8 cellular contexts compared by ENCODE assay signal in genomic region chr1:174965006-174965971, GRCh38. TPM values are rescaled to one million over a fixed set of nuclear protein-coding genes. Genes with fewer than 3 reads are reported as not detected.
DNase-seq lines count a peak whose midpoint lies in the region; ATAC-seq lines count a peak whose summit lies in the region.

No MANE protein-coding gene starts in this region.

- peak; percentile 11 for DNase-seq in activated CD4-positive, alpha-beta T cell treated with anti-CD3 and anti-CD28 coated beads for 36 hours
- DNase-seq in activated CD4-positive, alpha-beta T cell treated with anti-CD3 and anti-CD28 coated beads, Interleukin-2, amount 50 U/mL, for 4 hours = no peak
- DNase-seq in activated naive CD8-positive, alpha-beta T cell treated with anti-CD3 and anti-CD28 coated beads, Interleukin-2, amount 50 U/mL, for 24 hours = no peak
- DNase-seq in NK-92 treated with Interleukin-12 subunit alpha and Interleukin-12 subunit beta, amount 100 ng/mL, for 24 hours (lab: John Stamatoyannopoulos, UW) = no peak
- DNase-seq in NCI-H2081 (lab: John Stamatoyannopoulos, UW) = no peak

- ATAC-seq in activated CD4-positive, alpha-beta T cell treated with anti-CD3 and anti-CD28 coated beads for 36 hours = no peak
- no peak for ATAC-seq in activated naive CD8-positive, alpha-beta T cell treated with anti-CD3 and anti-CD28 coated beads, Interleukin-2, amount 50 U/mL, for 24 hours
- no peak for ATAC-seq in GM21723 (IDR thresholded peaks at IDR 0.05; ENCODE audit: unreplicated experiment)

- H3K36me3 Mint-ChIP-seq in activated CD4-positive, alpha-beta T cell treated with anti-CD3 and anti-CD28 coated beads for 36 hours (ENCODE audit: low read depth) = peaks cover 3% of the 10 kb centered on the region
- H3K36me3 Mint-ChIP-seq in activated naive CD8-positive, alpha-beta T cell treated with anti-CD3 and anti-CD28 coated beads, Interleukin-2, amount 50 U/mL, for 24 hours (ENCODE audit: low read depth) = peaks cover 2% of the 10 kb centered on the region

- CTCF ChIA-PET in activated CD4-positive, alpha-beta T cell treated with anti-CD3 and anti-CD28 coated beads for 36 hours (lab: Charles Lee) = interaction anchor here (0.5 to 3.3 kb wide), 7 partner anchors 14 to 1609 kb away, joined by 3 to 17 read pairs (median 3); partner anchors contain the start of gene CACYBP

- H3K27me3 ChIP-seq in layer of hippocampus (ENCODE audit: control insufficient read depth, insufficient read depth, low read length) = no peaks in the 10 kb centered on the region

- no peaks in the 10 kb centered on the region for H3K9me3 Mint-ChIP-seq in activated CD4-positive, alpha-beta T cell treated with anti-CD3 and anti-CD28 coated beads for 36 hours (ENCODE audit: low read depth)
- no peaks in the 10 kb centered on the region for H3K9me3 Mint-ChIP-seq in activated naive CD8-positive, alpha-beta T cell treated with anti-CD3 and anti-CD28 coated beads, Interleukin-2, amount 50 U/mL, for 24 hours

- H3K4me3 Mint-ChIP-seq in activated CD4-positive, alpha-beta T cell treated with anti-CD3 and anti-CD28 coated beads for 36 hours = peak overlapping the region; percentile 53
- H3K4me3 Mint-ChIP-seq in activated naive CD8-positive, alpha-beta T cell treated with anti-CD3 and anti-CD28 coated beads, Interleukin-2, amount 50 U/mL, for 24 hours = peak overlapping the region; percentile 68

- H3K27ac ChIP-seq in layer of hippocampus (ENCODE audit: low read depth, low read length) (peak overlapping the region; percentile 27), temporal lobe (ENCODE audit: low read depth, low read length) (peak overlapping the region; percentile 72)

- H3K27me3 Mint-ChIP-seq in activated CD4-positive, alpha-beta T cell treated with anti-CD3 and anti-CD28 coated beads for 36 hours = no peaks in the 10 kb centered on the region
- no peaks in the 10 kb centered on the region for H3K27me3 Mint-ChIP-seq in activated naive CD8-positive, alpha-beta T cell treated with anti-CD3 and anti-CD28 coated beads, Interleukin-2, amount 50 U/mL, for 24 hours

- intact Hi-C loops in activated CD4-positive, alpha-beta T cell treated with anti-CD3 and anti-CD28 coated beads for 36 hours (cut with DNase I, micrococcal nuclease) = loop anchor here (5.0 to 10.0 kb wide), 2 partner anchors 148 to 810 kb away; partner anchors contain the start of gene RABGAP1L (in 1 of the 2)

- H3K27ac Mint-ChIP-seq in activated CD4-positive, alpha-beta T cell treated with anti-CD3 and anti-CD28 coated beads for 36 hours = peak overlapping the region; percentile 92
- peak overlapping the region; percentile 86 for H3K27ac Mint-ChIP-seq in activated naive CD8-positive, alpha-beta T cell treated with anti-CD3 and anti-CD28 coated beads, Interleukin-2, amount 50 U/mL, for 24 hours

- peaks cover 63% of the 10 kb centered on the region for H3K4me1 Mint-ChIP-seq in activated CD4-positive, alpha-beta T cell treated with anti-CD3 and anti-CD28 coated beads for 36 hours
- H3K4me1 Mint-ChIP-seq in activated naive CD8-positive, alpha-beta T cell treated with anti-CD3 and anti-CD28 coated beads, Interleukin-2, amount 50 U/mL, for 24 hours = peaks cover 68% of the 10 kb centered on the region

- POLR2A ChIA-PET in activated CD4-positive, alpha-beta T cell treated with anti-CD3 and anti-CD28 coated beads for 36 hours (lab: Charles Lee) = interaction anchor here (0.6 to 1.2 kb wide), 5 partner anchors 12 to 1758 kb away, joined by 3 to 6 read pairs (median 3); partner anchors contain the start of gene MRPS14

RNA-seq across cellular contexts. Expression of gene CACYBP, which starts 34.5 kb away (rescaled TPM):
- 100 to 1,000 TPM; 394 to 452 TPM for total RNA-seq in activated CD4-positive, alpha-beta T cell treated with anti-CD3 and anti-CD28 coated beads for 36 hours
- 203 TPM for total RNA-seq in temporal lobe

RNA-seq across cellular contexts. Expression of gene MRPS14, which starts 57.9 kb away (rescaled TPM):
- total RNA-seq in activated CD4-positive, alpha-beta T cell treated with anti-CD3 and anti-CD28 coated beads for 36 hours = 10 to 100 TPM; 38.7 to 43.7 TPM
- total RNA-seq in temporal lobe = 34.9 TPM
